In the genomic region with DNA sequence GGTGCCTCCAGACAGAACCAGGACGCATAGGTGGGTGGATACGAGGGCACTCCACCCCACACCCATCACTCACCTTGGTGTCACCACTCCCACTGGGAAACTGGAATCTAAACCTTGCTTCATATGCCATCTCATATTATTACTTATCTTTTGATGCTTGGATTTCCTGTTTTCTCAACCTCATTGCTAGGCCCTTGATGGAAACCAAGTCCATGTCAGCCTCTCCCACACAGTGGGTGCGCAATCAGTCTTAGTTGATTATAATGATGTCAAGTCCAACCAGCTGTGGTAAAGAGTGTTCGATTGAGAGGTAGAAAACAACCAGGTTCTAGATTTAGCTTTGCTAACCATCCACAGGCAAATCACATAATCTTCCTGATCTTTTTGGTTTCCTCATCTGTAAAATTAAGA, we compare ENCODE assay signal across 8 cellular contexts. TPM values are rescaled to one million over a fixed set of nuclear protein-coding genes. Genes with fewer than 3 reads are reported as not detected.
DNase-seq lines count a peak whose midpoint lies in the region; ATAC-seq and TF ChIP-seq lines count a peak whose summit lies in the region.

No MANE protein-coding gene starts in this region.

- H3K27ac Mint-ChIP-seq in activated CD4-positive, alpha-beta T cell treated with anti-CD3 and anti-CD28 coated beads for 36 hours, result peak overlapping the region; percentile 99
- H3K27ac Mint-ChIP-seq in activated T-helper 2 cell treated with anti-CD3 and anti-CD28 coated beads, Interferon-gamma antibody, Interleukin-2, Interleukin-4, amounts not matched to agents 10 μg/mL and 5 μg/mL and 100 μg/mL, durations not matched to agents 14 hours and 24 hours and 36 hours, result peak overlapping the region; percentile 100

- CTCF ChIA-PET in activated CD4-positive, alpha-beta T cell treated with anti-CD3 and anti-CD28 coated beads for 36 hours (lab: Charles Lee), result interaction anchor here (1.1 to 5.6 kb wide), 2 partner anchors 40 to 44 kb away, joined by 3 to 42 read pairs; no protein-coding TSS in a partner anchor

- intact Hi-C loops in activated CD4-positive, alpha-beta T cell treated with anti-CD3 and anti-CD28 coated beads for 36 hours (cut with DNase I, micrococcal nuclease), result loop anchor here (1.0 to 10.0 kb wide), 11 partner anchors 27 to 1287 kb away; partner anchors contain the start of genes GNPNAT1 (in 2 of the 2), PSMC6 (in 2 of the 2), CNIH1 (in 1 of the 2) and GPR137C (in 1 of the 2)
- intact Hi-C loops in activated T-helper 2 cell treated with anti-CD3 and anti-CD28 coated beads, Interferon-gamma antibody, Interleukin-2, Interleukin-4, amounts not matched to agents 10 μg/mL and 5 μg/mL and 100 μg/mL, durations not matched to agents 14 hours and 24 hours and 36 hours (cut with micrococcal nuclease), result loop anchor here (1.0 to 5.0 kb wide), 9 partner anchors 9 to 1289 kb away; partner anchors contain the start of genes CNIH1, GPR137C, PSMC6 and TXNDC16

- POLR2A ChIA-PET in activated CD4-positive, alpha-beta T cell treated with anti-CD3 and anti-CD28 coated beads for 36 hours (lab: Charles Lee), result interaction anchor here (0.6 to 2.9 kb wide), 3 partner anchors 38 to 44 kb away, joined by 3 to 24 read pairs (median 21); no protein-coding TSS in a partner anchor

- H3K27ac ChIP-seq in substantia nigra (ENCODE audit: low read depth, low read length, poor library complexity, severe bottlenecking), result peak overlapping the region; percentile 85

- H3K4me1 Mint-ChIP-seq in activated CD4-positive, alpha-beta T cell treated with anti-CD3 and anti-CD28 coated beads for 36 hours, result peaks cover 28% of the 10 kb centered on the region
- peaks cover 39% of the 10 kb centered on the region for H3K4me1 Mint-ChIP-seq in activated T-helper 2 cell treated with anti-CD3 and anti-CD28 coated beads, Interferon-gamma antibody, Interleukin-2, Interleukin-4, amounts not matched to agents 10 μg/mL and 5 μg/mL and 100 μg/mL, durations not matched to agents 14 hours and 24 hours and 36 hours (ENCODE audit: low read depth)

- H3K27me3 ChIP-seq in kidney epithelial cell (ENCODE audit: control insufficient read depth, insufficient read depth, low read length), result no peaks in the 10 kb centered on the region

- no peak for TF ChIP-seq CTCF in kidney epithelial cell (IDR thresholded peaks at IDR 0.05; ENCODE audit: insufficient read depth, low read length, poor library complexity, severe bottlenecking)

- H3K27me3 Mint-ChIP-seq in activated CD4-positive, alpha-beta T cell treated with anti-CD3 and anti-CD28 coated beads for 36 hours, result no peaks in the 10 kb centered on the region
- no peaks in the 10 kb centered on the region for H3K27me3 Mint-ChIP-seq in activated T-helper 2 cell treated with anti-CD3 and anti-CD28 coated beads, Interferon-gamma antibody, Interleukin-2, Interleukin-4, amounts not matched to agents 10 μg/mL and 5 μg/mL and 100 μg/mL, durations not matched to agents 14 hours and 24 hours and 36 hours (ENCODE audit: low read depth)

- peak overlapping the region; percentile 73 for H3K4me3 ChIP-seq in kidney epithelial cell (ENCODE audit: low read depth, low read length)

- no peaks in the 10 kb centered on the region for H3K9me3 Mint-ChIP-seq in activated CD4-positive, alpha-beta T cell treated with anti-CD3 and anti-CD28 coated beads for 36 hours (ENCODE audit: low read depth)
- no peaks in the 10 kb centered on the region for H3K9me3 Mint-ChIP-seq in activated T-helper 2 cell treated with anti-CD3 and anti-CD28 coated beads, Interferon-gamma antibody, Interleukin-2, Interleukin-4, amounts not matched to agents 10 μg/mL and 5 μg/mL and 100 μg/mL, durations not matched to agents 14 hours and 24 hours and 36 hours

- no peaks in the 10 kb centered on the region for H3K36me3 ChIP-seq in kidney epithelial cell (ENCODE audit: control insufficient read depth, insufficient read depth, low read length)

- peaks cover 22% of the 10 kb centered on the region for H3K36me3 Mint-ChIP-seq in activated CD4-positive, alpha-beta T cell treated with anti-CD3 and anti-CD28 coated beads for 36 hours (ENCODE audit: low read depth)
- peaks cover 26% of the 10 kb centered on the region for H3K36me3 Mint-ChIP-seq in activated T-helper 2 cell treated with anti-CD3 and anti-CD28 coated beads, Interferon-gamma antibody, Interleukin-2, Interleukin-4, amounts not matched to agents 10 μg/mL and 5 μg/mL and 100 μg/mL, durations not matched to agents 14 hours and 24 hours and 36 hours (ENCODE audit: low read depth)

- DNase-seq in activated CD4-positive, alpha-beta T cell treated with anti-CD3 and anti-CD28 coated beads for 36 hours, result no peak
- DNase-seq in activated CD4-positive, alpha-beta T cell treated with anti-CD3 and anti-CD28 coated beads for 1 hour, result no peak
- no peak for DNase-seq in activated T-helper 2 cell treated with anti-CD3 and anti-CD28 coated beads, Interferon-gamma antibody, Interleukin-2, Interleukin-4, amounts not matched to agents 10 μg/mL and 5 μg/mL and 100 μg/mL, durations not matched to agents 14 hours and 24 hours and 36 hours (ENCODE audit: low spot score)
- no peak for DNase-seq in kidney epithelial cell (ENCODE audit: low read depth)
- DNase-seq in substantia nigra (lab: John Stamatoyannopoulos, UW), result no peak
- no peak for DNase-seq in kidney glomerular epithelial cell (lab: John Stamatoyannopoulos, UW)

- H3K4me3 Mint-ChIP-seq in activated CD4-positive, alpha-beta T cell treated with anti-CD3 and anti-CD28 coated beads for 36 hours, result peak overlapping the region; percentile 99
- peak overlapping the region; percentile 89 for H3K4me3 Mint-ChIP-seq in activated T-helper 2 cell treated with anti-CD3 and anti-CD28 coated beads, Interferon-gamma antibody, Interleukin-2, Interleukin-4, amounts not matched to agents 10 μg/mL and 5 μg/mL and 100 μg/mL, durations not matched to agents 14 hours and 24 hours and 36 hours (ENCODE audit: low read depth)

- peak; percentile 25 for ATAC-seq in activated CD4-positive, alpha-beta T cell treated with anti-CD3 and anti-CD28 coated beads for 36 hours
- ATAC-seq in GM21381 (IDR thresholded peaks at IDR 0.05; ENCODE audit: unreplicated experiment) (no peak), HG02938 (IDR thresholded peaks at IDR 0.05; ENCODE audit: unreplicated experiment) (no peak)

RNA-seq across cellular contexts. Expression of gene DDHD1, which starts 0.6 kb away (rescaled TPM):
- 10 to 100 TPM; 34.7 to 36.2 TPM for total RNA-seq in activated CD4-positive, alpha-beta T cell treated with anti-CD3 and anti-CD28 coated beads for 36 hours
- 53.7 and 54.6 TPM in 2 replicates for total RNA-seq in activated T-helper 2 cell treated with anti-CD3 and anti-CD28 coated beads, Interferon-gamma antibody, Interleukin-2, Interleukin-4, amounts not matched to agents 10 μg/mL and 5 μg/mL and 100 μg/mL, durations not matched to agents 14 hours and 24 hours and 36 hours
- total RNA-seq in kidney epithelial cell, result 7.0 and 8.9 TPM in 2 replicates
